In the genomic region with DNA sequence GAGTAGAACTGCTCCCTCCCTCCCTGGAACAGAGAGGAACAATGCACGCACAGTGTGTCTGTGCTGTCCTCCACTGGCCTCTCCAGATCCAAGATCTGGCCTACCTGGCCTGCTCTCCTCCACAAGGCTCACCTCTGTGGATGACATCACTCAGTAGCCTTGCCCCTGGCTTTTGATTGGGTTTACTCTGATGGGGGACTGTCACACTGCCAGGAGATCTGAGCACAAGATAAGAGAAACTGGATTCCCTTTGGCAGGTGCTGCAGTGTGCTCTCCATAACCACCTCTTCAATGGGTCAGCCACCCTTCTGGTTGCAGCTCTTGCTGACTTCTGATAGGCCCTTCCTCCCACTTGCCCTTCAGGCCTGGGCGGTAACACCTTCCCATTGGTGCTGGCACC, we compare ENCODE assay signal across 1 cellular context.
A peak's percentile ranks its signal among the peaks of the same experiment; 100 is the strongest.
TF ChIP-seq lines count a peak whose summit lies in the region.

No MANE protein-coding gene starts in this region.

TF ChIP-seq in HepG2, 621 proteins besides CTCF, POLR2A, EP300 and RAD21 (continued from another document):
- TF ChIP-seq, protein P1, sequence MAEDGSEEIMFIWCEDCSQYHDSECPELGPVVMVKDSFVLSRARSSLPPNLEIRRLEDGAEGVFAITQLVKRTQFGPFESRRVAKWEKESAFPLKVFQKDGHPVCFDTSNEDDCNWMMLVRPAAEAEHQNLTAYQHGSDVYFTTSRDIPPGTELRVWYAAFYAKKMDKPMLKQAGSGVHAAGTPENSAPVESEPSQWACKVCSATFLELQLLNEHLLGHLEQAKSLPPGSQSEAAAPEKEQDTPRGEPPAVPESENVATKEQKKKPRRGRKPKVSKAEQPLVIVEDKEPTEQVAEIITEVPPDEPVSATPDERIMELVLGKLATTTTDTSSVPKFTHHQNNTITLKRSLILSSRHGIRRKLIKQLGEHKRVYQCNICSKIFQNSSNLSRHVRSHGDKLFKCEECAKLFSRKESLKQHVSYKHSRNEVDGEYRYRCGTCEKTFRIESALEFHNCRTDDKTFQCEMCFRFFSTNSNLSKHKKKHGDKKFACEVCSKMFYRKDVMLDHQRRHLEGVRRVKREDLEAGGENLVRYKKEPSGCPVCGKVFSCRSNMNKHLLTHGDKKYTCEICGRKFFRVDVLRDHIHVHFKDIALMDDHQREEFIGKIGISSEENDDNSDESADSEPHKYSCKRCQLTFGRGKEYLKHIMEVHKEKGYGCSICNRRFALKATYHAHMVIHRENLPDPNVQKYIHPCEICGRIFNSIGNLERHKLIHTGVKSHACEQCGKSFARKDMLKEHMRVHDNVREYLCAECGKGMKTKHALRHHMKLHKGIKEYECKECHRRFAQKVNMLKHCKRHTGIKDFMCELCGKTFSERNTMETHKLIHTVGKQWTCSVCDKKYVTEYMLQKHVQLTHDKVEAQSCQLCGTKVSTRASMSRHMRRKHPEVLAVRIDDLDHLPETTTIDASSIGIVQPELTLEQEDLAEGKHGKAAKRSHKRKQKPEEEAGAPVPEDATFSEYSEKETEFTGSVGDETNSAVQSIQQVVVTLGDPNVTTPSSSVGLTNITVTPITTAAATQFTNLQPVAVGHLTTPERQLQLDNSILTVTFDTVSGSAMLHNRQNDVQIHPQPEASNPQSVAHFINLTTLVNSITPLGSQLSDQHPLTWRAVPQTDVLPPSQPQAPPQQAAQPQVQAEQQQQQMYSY (CRISPR knock-in tag; IDR thresholded peaks at IDR 0.05): no peak
- TF ChIP-seq ZNF713 (CRISPR knock-in tag; IDR thresholded peaks at IDR 0.05): no peak
- peak; percentile 60 for TF ChIP-seq RFX5 (IDR thresholded peaks at IDR 0.05; ENCODE audit: low read depth, low read length)
